In the genomic region with DNA sequence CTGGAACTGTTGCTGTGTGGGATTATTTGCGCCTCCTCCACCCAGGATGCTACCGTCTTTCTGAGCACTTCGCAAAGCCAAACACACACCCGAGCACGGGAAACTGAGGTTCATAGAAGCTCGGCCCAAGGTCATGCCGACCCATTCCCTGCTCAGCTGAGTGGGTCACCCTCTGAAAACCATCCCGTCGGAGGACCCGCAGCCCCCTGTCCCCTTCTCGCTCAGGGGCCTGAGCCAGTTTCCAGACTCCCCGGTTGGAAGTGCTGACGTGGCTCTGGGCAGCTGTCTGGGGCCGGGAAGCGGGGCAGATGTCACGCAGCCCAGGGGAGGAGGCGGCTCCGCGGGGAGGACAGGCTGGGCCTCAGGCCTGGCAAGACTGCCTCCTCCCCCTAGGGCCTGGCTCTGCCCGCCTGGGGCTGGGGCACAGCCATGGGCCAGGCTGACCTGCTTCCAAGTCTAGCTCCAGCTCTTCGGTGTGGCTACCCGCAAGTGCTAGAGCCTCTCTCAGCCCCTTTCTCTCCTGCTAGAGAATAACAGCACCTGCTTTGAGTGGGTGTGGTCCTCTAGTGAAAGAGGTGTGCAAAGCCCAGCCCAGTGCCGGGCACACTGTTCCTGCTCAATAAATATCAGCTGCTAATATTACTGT, we compare ENCODE assay signal across 1 cellular context.
TF ChIP-seq lines count a peak whose summit lies in the region.

No MANE protein-coding gene starts in this region.

TF ChIP-seq in GM12878, 131 proteins besides CTCF, POLR2A, EP300 and RAD21 (continued from another document):
- no peak for TF ChIP-seq KLF5 (IDR thresholded peaks at IDR 0.05; ENCODE audit: partially characterized antibody)
- TF ChIP-seq CHD1 (IDR thresholded peaks at IDR 0.05; ENCODE audit: low read depth, low read length), result no peak
- TF ChIP-seq, protein P1, sequence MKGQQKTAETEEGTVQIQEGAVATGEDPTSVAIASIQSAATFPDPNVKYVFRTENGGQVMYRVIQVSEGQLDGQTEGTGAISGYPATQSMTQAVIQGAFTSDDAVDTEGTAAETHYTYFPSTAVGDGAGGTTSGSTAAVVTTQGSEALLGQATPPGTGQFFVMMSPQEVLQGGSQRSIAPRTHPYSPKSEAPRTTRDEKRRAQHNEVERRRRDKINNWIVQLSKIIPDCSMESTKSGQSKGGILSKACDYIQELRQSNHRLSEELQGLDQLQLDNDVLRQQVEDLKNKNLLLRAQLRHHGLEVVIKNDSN (IDR thresholded peaks at IDR 0.05; ENCODE audit: borderline replicate concordance, extremely low read length, insufficient read depth, low read depth, low read length), result no peak
- no peak for TF ChIP-seq PBX3 (IDR thresholded peaks at IDR 0.05; ENCODE audit: insufficient replicate concordance, low read depth, low read length)
- TF ChIP-seq CBX5 (IDR thresholded peaks at IDR 0.05; ENCODE audit: low read depth), result no peak
- no peak for TF ChIP-seq STAT1 (conservative IDR thresholded peaks at IDR 0.05)
- TF ChIP-seq CREB1 (IDR thresholded peaks at IDR 0.05; ENCODE audit: low read depth), result no peak
- no peak for TF ChIP-seq MYC (IDR thresholded peaks at IDR 0.05; ENCODE audit: insufficient read depth, insufficient read length, insufficient replicate concordance, low read length, severe bottlenecking)
- TF ChIP-seq CREM (IDR thresholded peaks at IDR 0.05; ENCODE audit: low read depth), result 0 out of 2 replicates have a peak, but pooled peaks have one; percentile 15
- TF ChIP-seq HCFC1 (IDR thresholded peaks at IDR 0.05; ENCODE audit: low read length), result no peak
- TF ChIP-seq IRF4 (IDR thresholded peaks at IDR 0.05; ENCODE audit: low read depth, low read length), result no peak
- TF ChIP-seq EGR1 (IDR thresholded peaks at IDR 0.05; ENCODE audit: borderline replicate concordance in 1 of 2, low read depth in 2 of 2, low read length in 2 of 2), result peak in 1 of 2 experiments; percentile 40; a peak in 1 of 3 replicates
- no peak for TF ChIP-seq SMAD1 (IDR thresholded peaks at IDR 0.05; ENCODE audit: low read depth, partially characterized antibody)
- 0 out of 2 replicates have a peak, but pooled peaks have one; percentile 27 for TF ChIP-seq GATAD2B (conservative IDR thresholded peaks at IDR 0.05; ENCODE audit: low read depth)
- TF ChIP-seq, protein P2, sequence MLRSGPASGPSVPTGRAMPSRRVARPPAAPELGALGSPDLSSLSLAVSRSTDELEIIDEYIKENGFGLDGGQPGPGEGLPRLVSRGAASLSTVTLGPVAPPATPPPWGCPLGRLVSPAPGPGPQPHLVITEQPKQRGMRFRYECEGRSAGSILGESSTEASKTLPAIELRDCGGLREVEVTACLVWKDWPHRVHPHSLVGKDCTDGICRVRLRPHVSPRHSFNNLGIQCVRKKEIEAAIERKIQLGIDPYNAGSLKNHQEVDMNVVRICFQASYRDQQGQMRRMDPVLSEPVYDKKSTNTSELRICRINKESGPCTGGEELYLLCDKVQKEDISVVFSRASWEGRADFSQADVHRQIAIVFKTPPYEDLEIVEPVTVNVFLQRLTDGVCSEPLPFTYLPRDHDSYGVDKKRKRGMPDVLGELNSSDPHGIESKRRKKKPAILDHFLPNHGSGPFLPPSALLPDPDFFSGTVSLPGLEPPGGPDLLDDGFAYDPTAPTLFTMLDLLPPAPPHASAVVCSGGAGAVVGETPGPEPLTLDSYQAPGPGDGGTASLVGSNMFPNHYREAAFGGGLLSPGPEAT (IDR thresholded peaks at IDR 0.05; ENCODE audit: low read depth), result peak; percentile 28; the same call in 1 of the 2 replicates
- TF ChIP-seq SP1 (IDR thresholded peaks at IDR 0.05; ENCODE audit: low read depth, low read length), result peak; percentile 84
- peak; percentile 20 to 29; a peak in 1 of 4 replicates for TF ChIP-seq BHLHE40 (IDR thresholded peaks at IDR 0.05; ENCODE audit: borderline replicate concordance in 1 of 2, low read depth in 2 of 2, low read length in 1 of 2)
- no peak for TF ChIP-seq TARDBP (IDR thresholded peaks at IDR 0.05; ENCODE audit: borderline replicate concordance)
- TF ChIP-seq FOS (IDR thresholded peaks at IDR 0.05; ENCODE audit: borderline replicate concordance, extremely low read depth, insufficient read length), result no peak
- no peak for TF ChIP-seq HDAC6 (IDR thresholded peaks at IDR 0.05; ENCODE audit: unreplicated experiment)
- no peak for TF ChIP-seq GABPA (IDR thresholded peaks at IDR 0.05; ENCODE audit: low read depth)
- TF ChIP-seq EZH2 (IDR thresholded peaks at IDR 0.05; ENCODE audit: borderline replicate concordance, control insufficient read depth, low read depth, low read length), result no peak
- no peak for TF ChIP-seq JUND (IDR thresholded peaks at IDR 0.05; ENCODE audit: low read depth, low read length)
- no peak for TF ChIP-seq MEF2B (IDR thresholded peaks at IDR 0.05; ENCODE audit: partially characterized antibody, poor library complexity, severe bottlenecking)
- peak; percentile 62 for TF ChIP-seq TCF12 (IDR thresholded peaks at IDR 0.05; ENCODE audit: low read depth, low read length)
- TF ChIP-seq RAD51 (IDR thresholded peaks at IDR 0.05), result no peak
- no peak for TF ChIP-seq NBN (IDR thresholded peaks at IDR 0.05)
- no peak for TF ChIP-seq SIX5 (IDR thresholded peaks at IDR 0.05; ENCODE audit: low read depth, low read length, severe bottlenecking)
- 0 out of 2 replicates have a peak, but pooled peaks have one; percentile 43 for TF ChIP-seq ZNF207 (IDR thresholded peaks at IDR 0.05; ENCODE audit: borderline replicate concordance)
- TF ChIP-seq LARP7 (IDR thresholded peaks at IDR 0.05), result peak; percentile 41; the same call in 1 of the 2 replicates
- TF ChIP-seq, protein P3, sequence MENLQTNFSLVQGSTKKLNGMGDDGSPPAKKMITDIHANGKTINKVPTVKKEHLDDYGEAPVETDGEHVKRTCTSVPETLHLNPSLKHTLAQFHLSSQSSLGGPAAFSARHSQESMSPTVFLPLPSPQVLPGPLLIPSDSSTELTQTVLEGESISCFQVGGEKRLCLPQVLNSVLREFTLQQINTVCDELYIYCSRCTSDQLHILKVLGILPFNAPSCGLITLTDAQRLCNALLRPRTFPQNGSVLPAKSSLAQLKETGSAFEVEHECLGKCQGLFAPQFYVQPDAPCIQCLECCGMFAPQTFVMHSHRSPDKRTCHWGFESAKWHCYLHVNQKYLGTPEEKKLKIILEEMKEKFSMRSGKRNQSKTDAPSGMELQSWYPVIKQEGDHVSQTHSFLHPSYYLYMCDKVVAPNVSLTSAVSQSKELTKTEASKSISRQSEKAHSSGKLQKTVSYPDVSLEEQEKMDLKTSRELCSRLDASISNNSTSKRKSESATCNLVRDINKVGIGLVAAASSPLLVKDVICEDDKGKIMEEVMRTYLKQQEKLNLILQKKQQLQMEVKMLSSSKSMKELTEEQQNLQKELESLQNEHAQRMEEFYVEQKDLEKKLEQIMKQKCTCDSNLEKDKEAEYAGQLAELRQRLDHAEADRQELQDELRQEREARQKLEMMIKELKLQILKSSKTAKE (IDR thresholded peaks at IDR 0.05; ENCODE audit: low read depth, poor library complexity, severe bottlenecking), result no peak
- no peak for TF ChIP-seq IRF3 (IDR thresholded peaks at IDR 0.05)
- no peak for TF ChIP-seq SUZ12 (IDR thresholded peaks at IDR 0.05; ENCODE audit: unreplicated experiment)
- TF ChIP-seq CBFB (IDR thresholded peaks at IDR 0.05; ENCODE audit: low read depth), result peak; percentile 46; the same call in 1 of the 2 replicates
